ENCODE assay signal across 8 cellular contexts in genomic region chr2:166494140-166494544, GRCh38. TPM values are rescaled to one million over a fixed set of nuclear protein-coding genes. Genes with fewer than 3 reads are reported as not detected.
DNase-seq lines count a peak whose midpoint lies in the region; ATAC-seq and TF ChIP-seq lines count a peak whose summit lies in the region.

Gene SCN7A (minus strand): TSS chr2:166494249. CDS start chr2:166477696, 16,553 bp downstream.

- intact Hi-C loops in stomach (cut with DNase I; ENCODE audit: low total_unique reads), result no loop called here

- TF ChIP-seq POLR2A in stomach (IDR thresholded peaks at IDR 0.05), result no peak

- 5 to 16% (median 10%) methylated on average over 14 of the region's 14 CpGs for WGBS in stomach, 5 donors

- H3K4me1 ChIP-seq in stomach, result peaks cover 0 to 6% (median 0%) of the 10 kb centered on the region in 4 donors

- DNase-seq in MG63 (peak; percentile 72), astrocyte of the cerebellum (ENCODE audit: low read depth) (no peak), iPS-NIHi11 (ENCODE audit: low spot score) (peak; percentile 57), stomach (no peak)

- H3K36me3 ChIP-seq in MG63, result no peaks in the 10 kb centered on the region
- H3K36me3 ChIP-seq in stomach, result no peaks in the 10 kb centered on the region

- TF ChIP-seq CTCF in astrocyte of the cerebellum (IDR thresholded peaks at IDR 0.05; ENCODE audit: low read depth, low read length, missing control alignments) (no peak), stomach (IDR thresholded peaks at IDR 0.05) (no peak)

- no peak for TF ChIP-seq EP300 in stomach (IDR thresholded peaks at IDR 0.05)

- peak within 1 kb of the TSS in 1 of 5 donors; percentile 52 for H3K27ac ChIP-seq in stomach

- 0 out of 2 replicates have a peak, but pooled peaks cover 3% of the 10 kb centered on the region for H3K27me3 ChIP-seq in MG63
- H3K27me3 ChIP-seq in stomach, result peaks cover 0 to 8% (median 4%) of the 10 kb centered on the region in 3 donors

- ATAC-seq in GM18907 (IDR thresholded peaks at IDR 0.05; ENCODE audit: unreplicated experiment), result no peak
- no peak for ATAC-seq in GM18858 (IDR thresholded peaks at IDR 0.05; ENCODE audit: unreplicated experiment)
- ATAC-seq in GM21825 (IDR thresholded peaks at IDR 0.05; ENCODE audit: unreplicated experiment), result no peak
- ATAC-seq in HG02970 (IDR thresholded peaks at IDR 0.05; ENCODE audit: low FRiP score, unreplicated experiment), result no peak

- H3K4me3 ChIP-seq in MG63, result peak within 1 kb of the TSS; percentile 29
- H3K4me3 ChIP-seq in astrocyte of the cerebellum (ENCODE audit: low read depth, low read length), result peak within 1 kb of the TSS; percentile 39
- peak within 1 kb of the TSS; percentile 19 to 35 (median 32) for H3K4me3 ChIP-seq in stomach

- no peaks in the 10 kb centered on the region for H3K9me3 ChIP-seq in MG63
- no peaks in the 10 kb centered on the region for H3K9me3 ChIP-seq in stomach

- in situ Hi-C loops in astrocyte of the cerebellum (cut with HindIII; ENCODE audit: low sequenced_read_pairs), result no loop called here

RNA-seq across cellular contexts. Expression of gene SCN7A, which starts in this region (rescaled TPM):
- not detected in 2 replicates for total RNA-seq in MG63 (2014; rRNA removed; shearing (Covaris generic); ENCODE audit: low replicate concordance)
- total RNA-seq in stomach, result 100 to 1,000 TPM in 1 of 5 donors, 10 to 100 TPM in 3, 1 to 10 TPM in 1; 6.7 to 148 (median 30.4) TPM
- 1 to 10 TPM in 1 of 3 donors, under 1 TPM in 2; 0.19 to 3.2 (median 0.76) TPM for polyA plus RNA-seq in stomach

Comparison
In these comparisons a context has a peak if more than half of its experiments do, and no peak if none do; other contexts are left out.
1. Peak in DNase-seq and H3K4me3 ChIP-seq in MG63; RNA of the gene not detected or under 1 TPM.